11 cellular contexts compared by ENCODE assay signal in genomic region chr5:42656661-42657035, GRCh38.
DNase-seq lines count a peak whose midpoint lies in the region; ATAC-seq, FAIRE-seq and TF ChIP-seq lines count a peak whose summit lies in the region.
"Had no signal": no experiment of that assay in that cellular context is flagged by ENCODE, and none has a peak within 500 bp of the region (broad histone marks: within the 10 kb centered on the region; RNA-seq: fewer than 3 reads in every experiment).

No MANE protein-coding gene starts in this region.

- no peaks in the 10 kb centered on the region for H3K79me2 ChIP-seq in endothelial cell of umbilical vein (ENCODE audit: control insufficient read depth, insufficient read depth, low read length)

- H3K36me3 ChIP-seq in endothelial cell of umbilical vein (ENCODE audit: control insufficient read depth in 2 of 2, extremely low read depth in 1 of 2, insufficient read depth in 2 of 2, low read length in 2 of 2): no peaks in the 10 kb centered on the region
- H3K36me3 ChIP-seq: HAP-1, neutrophil had no signal

- H3K9ac ChIP-seq in endothelial cell of umbilical vein (replicated peaks; ENCODE audit: extremely low read depth, insufficient read depth, low read length): no peak overlapping the region

- dilution Hi-C loops in endothelial cell of umbilical vein (cut with MboI; ENCODE audit: extremely low pct_ligation_motif_present, low sequenced_read_pairs): no loop called here

- FAIRE-seq in endothelial cell of umbilical vein (lab: Jason Lieb, UNC): no peak

- peak overlapping the region in 2 of 8 donors; percentile 23 to 46 for H3K4me3 Mint-ChIP-seq in naive B cell

- POLR2A ChIA-PET in endothelial cell of umbilical vein (lab: Charles Lee): no interaction called here

- TF ChIP-seq POLR2A in endothelial cell of umbilical vein (IDR thresholded peaks at IDR 0.05; ENCODE audit: low read depth, low read length): no peak

- no peaks in the 10 kb centered on the region for H3K4me1 ChIP-seq in endothelial cell of umbilical vein (ENCODE audit: control insufficient read depth, extremely low read depth, insufficient read depth, low read length)
- H3K4me1 ChIP-seq: HAP-1 had no signal

- H3K9me3 Mint-ChIP-seq in naive B cell: peaks cover 0 to 6% (median 0%) of the 10 kb centered on the region in 7 donors

- ATAC-seq in naive B cell (ENCODE audit: low read depth in 2 of 2) (peak; percentile 38 to 56), HG03469 (IDR thresholded peaks at IDR 0.05; ENCODE audit: unreplicated experiment) (no peak)

- BruUV-seq in endothelial cell of umbilical vein (replicated peaks; lab: Mats Ljungman, UMichigan): no TSS peak

- peak; percentile 22 for TF ChIP-seq CTCF in AG09319 (IDR thresholded peaks at IDR 0.05; ENCODE audit: low read depth, low read length)
- TF ChIP-seq CTCF in endothelial cell of umbilical vein (IDR thresholded peaks at IDR 0.05; ENCODE audit: extremely low read depth in 1 of 2, insufficient read depth in 1 of 2, low read depth in 1 of 2, low read length in 2 of 2): no peak

- H3K4me2 ChIP-seq in endothelial cell of umbilical vein (ENCODE audit: insufficient read depth, low read length): no peak overlapping the region

- H4K20me1 ChIP-seq in endothelial cell of umbilical vein (replicated peaks; ENCODE audit: control insufficient read depth, extremely low read depth, insufficient read depth, low read length): no peaks in the 10 kb centered on the region

- H3K36me3 Mint-ChIP-seq in naive B cell: no peaks in the 10 kb centered on the region

- H3K9me3 ChIP-seq in endothelial cell of umbilical vein (replicated peaks; ENCODE audit: control insufficient read depth, insufficient read depth, low read length): no peaks in the 10 kb centered on the region
- H3K9me3 ChIP-seq: HAP-1, neutrophil had no signal

- peaks cover 0 to 12% (median 9%) of the 10 kb centered on the region in 3 donors for H3K27me3 Mint-ChIP-seq in naive B cell

- intact Hi-C loops in endothelial cell of umbilical vein (cut with micrococcal nuclease): loop anchor here (5.0 kb wide), 1 partner anchor 231 kb away; no protein-coding TSS in a partner anchor

- no peaks in the 10 kb centered on the region for H3K27me3 ChIP-seq in endothelial cell of umbilical vein (ENCODE audit: control insufficient read depth in 2 of 2, insufficient read depth in 2 of 2, low read length in 2 of 2)
- H3K27me3 ChIP-seq: neutrophil had no signal

- CTCF ChIA-PET in endothelial cell of umbilical vein (lab: Charles Lee): interaction anchor here (0.9 to 1.8 kb wide), 4 partner anchors 9 to 800 kb away, joined by 3 to 5 read pairs (median 3); no protein-coding TSS in a partner anchor

- H3K4me3 ChIP-seq in endothelial cell of umbilical vein (replicated peaks in 1 of 3; ENCODE audit: insufficient read depth in 1 of 3, low read depth in 1 of 3, low read length in 3 of 3): no peak overlapping the region
- H3K4me3 ChIP-seq: HAP-1 had no signal

- no peak for DNase-seq in AG09319 (ENCODE audit: extremely low read depth, low read depth)
- peak; percentile 10 for DNase-seq in M059J (ENCODE audit: low read depth)
- peak; percentile 6 for DNase-seq in endothelial cell of umbilical vein (ENCODE audit: low read depth, low spot score)
- DNase-seq in naive B cell: peak; percentile 6
- DNase-seq in ecto neural progenitor cell (ENCODE audit: low spot score): no peak
- DNase-seq in hypothalamus (lab: John Stamatoyannopoulos, UW): no peak
- no peak for DNase-seq in middle frontal gyrus (ENCODE audit: extremely low spot score, low spot score)
- DNase-seq: NCI-H82 had no signal

- no peak overlapping the region for H3K27ac ChIP-seq in endothelial cell of umbilical vein (ENCODE audit: insufficient read depth, low read depth, low read length)
- H3K27ac ChIP-seq: neutrophil had no signal

- peak overlapping the region in 3 of 6 donors; percentile 33 to 78 (median 55) for H3K27ac Mint-ChIP-seq in naive B cell

- no peaks in the 10 kb centered on the region for H3K9me1 ChIP-seq in endothelial cell of umbilical vein (replicated peaks; ENCODE audit: control insufficient read depth, extremely low read depth, insufficient read depth, low read length)

- no peak overlapping the region for H2AFZ ChIP-seq in endothelial cell of umbilical vein (ENCODE audit: low read depth, low read length)

- peaks cover 4 to 9% (median 7%) of the 10 kb centered on the region in 3 donors for H3K4me1 Mint-ChIP-seq in naive B cell

TF ChIP-seq in endothelial cell of umbilical vein, 7 proteins besides CTCF, POLR2A, EP300 and RAD21:
- TF ChIP-seq POLR2AphosphoS5 (IDR thresholded peaks at IDR 0.05; ENCODE audit: insufficient read depth, low read depth, low read length) (no peak), FOS (IDR thresholded peaks at IDR 0.05; ENCODE audit: borderline replicate concordance, insufficient read depth, low read length) (no peak), JUN (IDR thresholded peaks at IDR 0.05; ENCODE audit: borderline replicate concordance, insufficient read depth, insufficient read length, low read depth) (no peak), MYC (IDR thresholded peaks at IDR 0.05; ENCODE audit: low read depth, low read length) (no peak), GATA2 (IDR thresholded peaks at IDR 0.05; ENCODE audit: insufficient read depth, insufficient read length, low read depth, low read length) (no peak), EZH2 (IDR thresholded peaks at IDR 0.05; ENCODE audit: borderline replicate concordance, low read depth, low read length, severe bottlenecking) (no peak)
TF ChIP-seq in endothelial cell of umbilical vein: peak in this region for 0.

Comparison
In these comparisons a context has a peak if more than half of its experiments do, and no peak if none do; other contexts are left out.
1. DNase-seq: peak in M059J (single experiment), endothelial cell of umbilical vein (single experiment) and naive B cell (single experiment); none in AG09319 (single experiment), ecto neural progenitor cell (single experiment), hypothalamus (0 of 51) and middle frontal gyrus (single experiment).